8 cellular contexts compared by ENCODE assay signal in genomic region chr20:4014031-4014474, GRCh38. TPM values are rescaled to one million over a fixed set of nuclear protein-coding genes. Genes with fewer than 3 reads are reported as not detected.
DNase-seq lines count a peak whose midpoint lies in the region; ATAC-seq, FAIRE-seq and TF ChIP-seq lines count a peak whose summit lies in the region.

No MANE protein-coding gene starts in this region.

- H3K27ac Mint-ChIP-seq in neural crest cell (ENCODE audit: unreplicated experiment), result no peak overlapping the region

- peaks cover 60% of the 10 kb centered on the region for H3K4me1 ChIP-seq in BLaER1

- H3K4me3 Mint-ChIP-seq in neural crest cell, result peak overlapping the region; percentile 89

- H3K9me3 ChIP-seq in BLaER1, result no peaks in the 10 kb centered on the region

- DNase-seq in GM18507 (ENCODE audit: extremely low spot score, insufficient read length, low read depth) (no peak), NCI-H2107 treated with DMSO at 0.1 percent for 48 hours (lab: John Stamatoyannopoulos, UW; ENCODE audit: unreplicated experiment) (peak; percentile 73), fibroblast of peridontal ligament (ENCODE audit: extremely low read depth) (peak; percentile 88), neural crest cell (ENCODE audit: low read depth, low spot score) (no peak), T-helper 9 cell (no peak)

- no peaks in the 10 kb centered on the region for H3K27me3 ChIP-seq in BLaER1

- peak overlapping the region; percentile 81 for H3K4me3 ChIP-seq in BLaER1

- H3K36me3 Mint-ChIP-seq in neural crest cell (ENCODE audit: low read depth), result peaks cover 8% of the 10 kb centered on the region

- peak overlapping the region; percentile 85 for H3K9ac ChIP-seq in BLaER1

- peaks cover 10% of the 10 kb centered on the region for H3K36me3 ChIP-seq in BLaER1

- peaks cover 54% of the 10 kb centered on the region for H4K20me1 ChIP-seq in BLaER1

- peak; percentile 45 for FAIRE-seq in GM18507 (lab: Jason Lieb, UNC)

- TF ChIP-seq CTCF in VCaP (conservative IDR thresholded peaks at IDR 0.05), result peak; percentile 92
- TF ChIP-seq CTCF in neural crest cell (conservative IDR thresholded peaks at IDR 0.05), result no peak

- H3K4me1 Mint-ChIP-seq in neural crest cell, result peaks cover 34% of the 10 kb centered on the region

- peak overlapping the region; percentile 93 for H3K4me2 ChIP-seq in BLaER1

- no peak overlapping the region for H3K27ac ChIP-seq in BLaER1
- peak overlapping the region; percentile 93 for H3K27ac ChIP-seq in VCaP

- no peak for ATAC-seq in GM18502 (IDR thresholded peaks at IDR 0.05; ENCODE audit: poor library complexity, unreplicated experiment)

- no peaks in the 10 kb centered on the region for H3K27me3 Mint-ChIP-seq in neural crest cell (ENCODE audit: low read depth)

- H3K9me3 Mint-ChIP-seq in neural crest cell, result no peaks in the 10 kb centered on the region

RNA-seq across cellular contexts. Expression of gene RNF24, which starts 1.3 kb away (rescaled TPM):
- 34.9 and 35.1 TPM in 2 replicates for total RNA-seq in neural crest cell

Comparison
In these comparisons a context has a peak if more than half of its experiments do, and no peak if none do; other contexts are left out.
1. DNase-seq: peak in NCI-H2107 treated with DMSO at 0.1 percent for 48 hours (single experiment) and fibroblast of peridontal ligament (single experiment); none in GM18507 (single experiment), neural crest cell (single experiment) and T-helper 9 cell (single experiment).